Comparison of ENCODE assay signal across 10 cellular contexts in the genomic region with DNA sequence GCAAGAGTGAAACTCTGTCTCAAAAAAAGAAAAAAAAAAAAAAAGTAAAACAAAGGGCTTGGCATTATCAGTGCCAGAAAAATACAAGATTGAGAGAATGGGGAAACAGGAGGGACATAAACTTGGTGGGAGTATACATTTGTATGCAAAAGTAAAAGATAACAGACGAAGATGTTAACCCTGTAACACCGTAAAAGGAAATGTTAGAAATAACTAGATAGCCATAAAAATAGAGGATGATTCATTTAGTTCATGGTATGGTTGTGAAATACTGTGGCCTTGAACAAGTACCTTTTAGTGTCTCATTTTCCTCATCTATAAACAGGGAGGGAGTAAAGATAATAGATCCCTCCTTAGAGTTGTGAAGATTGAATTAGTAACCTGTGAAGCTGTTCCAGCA. TPM values are rescaled to one million over a fixed set of nuclear protein-coding genes. Genes with fewer than 3 reads are reported as not detected.
A peak's percentile ranks its signal among the peaks of the same experiment; 100 is the strongest.
DNase-seq lines count a peak whose midpoint lies in the region; ATAC-seq and TF ChIP-seq lines count a peak whose summit lies in the region.
"Had no signal": no experiment of that assay in that cellular context is flagged by ENCODE, and none has a peak within 500 bp of the region (broad histone marks: within the 10 kb centered on the region; RNA-seq: fewer than 3 reads in every experiment).

No MANE protein-coding gene starts in this region.

- H3K27ac Mint-ChIP-seq in activated T-cell treated with anti-CD3 and anti-CD28 coated beads, Interleukin-2, amount 50 U/mL, for 24 hours, result peak overlapping the region; percentile 80
- peak overlapping the region; percentile 56 to 65 for H3K27ac Mint-ChIP-seq in effector memory CD8-positive, alpha-beta T cell
- H3K27ac Mint-ChIP-seq in stimulated activated naive CD8-positive, alpha-beta T cell treated with anti-CD3 and anti-CD28 coated beads, Interleukin-15, Interleukin-2, amounts not matched to agents 100 ng/mL and 50 ng/mL, for 24 hours, result peak overlapping the region; percentile 52

- peak overlapping the region; percentile 23 for H3K4me3 Mint-ChIP-seq in activated T-cell treated with anti-CD3 and anti-CD28 coated beads, Interleukin-2, amount 50 U/mL, for 24 hours
- peak overlapping the region in 1 of 2 donors; percentile 33 for H3K4me3 Mint-ChIP-seq in effector memory CD8-positive, alpha-beta T cell
- no peak overlapping the region for H3K4me3 Mint-ChIP-seq in stimulated activated naive CD8-positive, alpha-beta T cell treated with anti-CD3 and anti-CD28 coated beads, Interleukin-15, Interleukin-2, amounts not matched to agents 100 ng/mL and 50 ng/mL, for 24 hours
- H3K4me3 Mint-ChIP-seq: neural crest cell had no signal

- no peak for TF ChIP-seq EP300 in suprapubic skin (IDR thresholded peaks at IDR 0.05)

- H3K4me1 ChIP-seq in suprapubic skin, result peaks cover 38% of the 10 kb centered on the region

- no peaks in the 10 kb centered on the region for H3K27me3 ChIP-seq in suprapubic skin

- no peak overlapping the region for H3K27ac ChIP-seq in suprapubic skin

- ATAC-seq in effector memory CD8-positive, alpha-beta T cell (replicated peaks), result no peak
- no peak for ATAC-seq in GM19452 (IDR thresholded peaks at IDR 0.05; ENCODE audit: unreplicated experiment)

- TF ChIP-seq CTCF in suprapubic skin (IDR thresholded peaks at IDR 0.05), result no peak

- H3K4me1 Mint-ChIP-seq in activated T-cell treated with anti-CD3 and anti-CD28 coated beads, Interleukin-2, amount 50 U/mL, for 24 hours (ENCODE audit: low read depth), result peaks cover 67% of the 10 kb centered on the region
- H3K4me1 Mint-ChIP-seq in effector memory CD8-positive, alpha-beta T cell (ENCODE audit: low read depth in 2 of 2), result peaks cover 25 to 31% of the 10 kb centered on the region in 2 donors
- peaks cover 67% of the 10 kb centered on the region for H3K4me1 Mint-ChIP-seq in stimulated activated naive CD8-positive, alpha-beta T cell treated with anti-CD3 and anti-CD28 coated beads, Interleukin-15, Interleukin-2, amounts not matched to agents 100 ng/mL and 50 ng/mL, for 24 hours (ENCODE audit: low read depth)

- no peak for DNase-seq in activated T-cell treated with anti-CD3 and anti-CD28 coated beads, Interleukin-2, amount 50 U/mL, for 24 hours
- DNase-seq in activated T-cell treated with anti-CD3 and anti-CD28 coated beads for 4 hours (no peak), NOMO-1 treated with DMSO at 0.1 percent for 48 hours (lab: John Stamatoyannopoulos, UW; ENCODE audit: unreplicated experiment) (peak; percentile 91), NCI-H1694 treated with DMSO at 0.1 percent for 48 hours (lab: John Stamatoyannopoulos, UW) (no peak), suprapubic skin (ENCODE audit: low spot score in 2 of 2) (no peak)
- DNase-seq in effector memory CD8-positive, alpha-beta T cell, result no peak
- DNase-seq: anterior cingulate cortex had no signal

- WGBS in suprapubic skin, result 75% methylated on average over 2 of the region's 2 CpGs

- peaks cover 16% of the 10 kb centered on the region for H3K36me3 ChIP-seq in suprapubic skin

- TF ChIP-seq POLR2A in suprapubic skin (IDR thresholded peaks at IDR 0.05), result no peak

- peaks cover 74% of the 10 kb centered on the region for H3K36me3 Mint-ChIP-seq in activated T-cell treated with anti-CD3 and anti-CD28 coated beads, Interleukin-2, amount 50 U/mL, for 24 hours (ENCODE audit: low read depth)
- peaks cover 34% of the 10 kb centered on the region for H3K36me3 Mint-ChIP-seq in effector memory CD8-positive, alpha-beta T cell (ENCODE audit: insufficient read depth)
- peaks cover 48% of the 10 kb centered on the region for H3K36me3 Mint-ChIP-seq in stimulated activated naive CD8-positive, alpha-beta T cell treated with anti-CD3 and anti-CD28 coated beads, Interleukin-15, Interleukin-2, amounts not matched to agents 100 ng/mL and 50 ng/mL, for 24 hours (ENCODE audit: low read depth)

- no peak overlapping the region for H3K4me3 ChIP-seq in suprapubic skin

- H3K9me3 ChIP-seq in suprapubic skin, result no peaks in the 10 kb centered on the region

- H3K9me3 Mint-ChIP-seq in activated T-cell treated with anti-CD3 and anti-CD28 coated beads, Interleukin-2, amount 50 U/mL, for 24 hours, result no peaks in the 10 kb centered on the region
- no peaks in the 10 kb centered on the region for H3K9me3 Mint-ChIP-seq in effector memory CD8-positive, alpha-beta T cell
- no peaks in the 10 kb centered on the region for H3K9me3 Mint-ChIP-seq in stimulated activated naive CD8-positive, alpha-beta T cell treated with anti-CD3 and anti-CD28 coated beads, Interleukin-15, Interleukin-2, amounts not matched to agents 100 ng/mL and 50 ng/mL, for 24 hours
- H3K9me3 Mint-ChIP-seq: neural crest cell had no signal

- H3K27me3 Mint-ChIP-seq in activated T-cell treated with anti-CD3 and anti-CD28 coated beads, Interleukin-2, amount 50 U/mL, for 24 hours, result no peaks in the 10 kb centered on the region
- H3K27me3 Mint-ChIP-seq in effector memory CD8-positive, alpha-beta T cell, result no peaks in the 10 kb centered on the region
- H3K27me3 Mint-ChIP-seq in stimulated activated naive CD8-positive, alpha-beta T cell treated with anti-CD3 and anti-CD28 coated beads, Interleukin-15, Interleukin-2, amounts not matched to agents 100 ng/mL and 50 ng/mL, for 24 hours, result no peaks in the 10 kb centered on the region

RNA-seq across cellular contexts. Expression of a gene that starts 33.3 kb away (rescaled TPM):
- 100 to 1,000 TPM in 3 of 4 donors, 10 to 100 TPM in 1; 95.9 to 138 (median 118) TPM for total RNA-seq in suprapubic skin
